In genomic region chr9:32589083-32589713, GRCh38 we compare ENCODE assay signal across 8 cellular contexts. TPM values are rescaled to one million over a fixed set of nuclear protein-coding genes. Genes with fewer than 3 reads are reported as not detected.
DNase-seq lines count a peak whose midpoint lies in the region; ATAC-seq and TF ChIP-seq lines count a peak whose summit lies in the region.

No MANE protein-coding gene starts in this region.

- TF ChIP-seq EP300 in SK-N-SH (IDR thresholded peaks at IDR 0.05; ENCODE audit: borderline replicate concordance in 1 of 2, low read depth in 1 of 2, low read length in 1 of 2): no peak

- no peaks in the 10 kb centered on the region for H3F3A ChIP-seq in SK-N-SH (replicated peaks; ENCODE audit: insufficient read depth)

- peak; percentile 83 for TF ChIP-seq RAD21 in SK-N-SH (IDR thresholded peaks at IDR 0.05; ENCODE audit: low read length)

- DNase-seq in AG10803 (ENCODE audit: low read depth): peak; percentile 58
- DNase-seq in Jurkat, Clone E6-1 (ENCODE audit: low read depth, low spot score): peak; percentile 49
- peak; percentile 58 for DNase-seq in SK-N-SH
- peak; percentile 24 to 62 for DNase-seq in foreskin fibroblast
- peak; percentile 42 for DNase-seq in stromal cell of bone marrow (ENCODE audit: low read depth)
- DNase-seq in tibial artery: no peak

- intact Hi-C loops in tibial artery (cut with DNase I; ENCODE audit: low total_unique reads): loop anchor here (10.0 kb wide), 1 partner anchor 376 kb away; no protein-coding TSS in a partner anchor

- H3K9me2 ChIP-seq in SK-N-SH: no peaks in the 10 kb centered on the region

- H4K20me1 ChIP-seq in SK-N-SH (ENCODE audit: insufficient read depth): no peaks in the 10 kb centered on the region

- no peak overlapping the region for H2AFZ ChIP-seq in SK-N-SH (ENCODE audit: low read depth)

- H3K4me3 ChIP-seq in AG10803 (ENCODE audit: low read length): no peak overlapping the region
- H3K4me3 ChIP-seq in Jurkat, Clone E6-1 (ENCODE audit: low read length): no peak overlapping the region
- no peak overlapping the region for H3K4me3 ChIP-seq in SK-N-SH (ENCODE audit: low read depth in 2 of 2, low read length in 1 of 2)
- no peak overlapping the region for H3K4me3 ChIP-seq in foreskin fibroblast (ENCODE audit: low read depth in 1 of 2, low read length in 2 of 2)
- H3K4me3 ChIP-seq in tibial artery: no peak overlapping the region

- no peak overlapping the region for H3K27ac ChIP-seq in SK-N-SH (ENCODE audit: low read depth in 2 of 2, low read length in 1 of 2)
- H3K27ac ChIP-seq in tibial artery: no peak overlapping the region

- H3K27me3 ChIP-seq in SK-N-SH (ENCODE audit: insufficient read depth): no peaks in the 10 kb centered on the region
- H3K27me3 ChIP-seq in tibial artery: peaks cover 0 to 8% of the 10 kb centered on the region in 2 donors

- no peak overlapping the region for H3K4me2 ChIP-seq in SK-N-SH

- H3K4me1 ChIP-seq in SK-N-SH (ENCODE audit: control insufficient read depth in 1 of 2, insufficient read depth in 2 of 2, low read depth in 1 of 2, low read length in 1 of 2) (peaks cover 0 to 3% of the 10 kb centered on the region in 2 experiments; a peak in 1 of 4 replicates), tibial artery (no peaks in the 10 kb centered on the region)

- TF ChIP-seq CTCF in AG10803 (conservative IDR thresholded peaks at IDR 0.05; ENCODE audit: low read length) (peak; percentile 71), SK-N-SH (IDR thresholded peaks at IDR 0.05) (peak; percentile 65), foreskin fibroblast (IDR thresholded peaks at IDR 0.05; ENCODE audit: low read depth, low read length) (peak; percentile 51), tibial artery (IDR thresholded peaks at IDR 0.05) (no peak)

- peak; percentile 86 for ATAC-seq in GM18867 (IDR thresholded peaks at IDR 0.05; ENCODE audit: unreplicated experiment)
- no peak for ATAC-seq in GM19035 (IDR thresholded peaks at IDR 0.05; ENCODE audit: unreplicated experiment)

- 39% methylated on average over 6 of the region's 6 CpGs for WGBS in SK-N-SH (ENCODE audit: low lambda C conversion rate)

- no peaks in the 10 kb centered on the region for H3K79me2 ChIP-seq in SK-N-SH (ENCODE audit: insufficient read depth)

- no peaks in the 10 kb centered on the region for H3K36me3 ChIP-seq in SK-N-SH (replicated peaks in 1 of 2; ENCODE audit: control insufficient read depth in 1 of 2, insufficient read depth in 2 of 2, low read length in 1 of 2)
- H3K36me3 ChIP-seq in tibial artery: no peaks in the 10 kb centered on the region

- no peak overlapping the region for H3K9ac ChIP-seq in SK-N-SH

- CTCF ChIA-PET in SK-N-SH (lab: Yijun Ruan, JAX): interaction anchor here (0.5 to 20.6 kb wide), 35 partner anchors 8 to 437 kb away, joined by 3 to 620 read pairs (median 4); partner anchors contain the start of genes NDUFB6, RIGI, TAF1L and TMEM215

- POLR2A ChIA-PET in SK-N-SH (lab: Yijun Ruan, JAX): no interaction called here

- H3K9me3 ChIP-seq in SK-N-SH (no peaks in the 10 kb centered on the region), tibial artery (no peaks in the 10 kb centered on the region)

TF ChIP-seq in SK-N-SH, 30 proteins besides CTCF, POLR2A, EP300 and RAD21:
- TF ChIP-seq ELF1 (IDR thresholded peaks at IDR 0.05) (0 out of 2 replicates have a peak, but pooled peaks have one; percentile 16), POLR2AphosphoS5 (IDR thresholded peaks at IDR 0.05; ENCODE audit: low read depth, low read length) (no peak), SMC3 (IDR thresholded peaks at IDR 0.05; ENCODE audit: low read depth, low read length) (peak; percentile 72), TCF12 (IDR thresholded peaks at IDR 0.05) (no peak), FOXM1 (IDR thresholded peaks at IDR 0.05; ENCODE audit: low read depth) (no peak), NFIC (IDR thresholded peaks at IDR 0.05; ENCODE audit: borderline replicate concordance) (no peak)

RNA-seq across cellular contexts. Expression of gene NDUFB6, which starts 16.2 kb away (rescaled TPM):
- 164 TPM for polyA plus RNA-seq in Jurkat, Clone E6-1 (2012; ENCODE audit: insufficient read depth, insufficient read length)
- 78.0 and 96.2 TPM in 2 replicates for polyA plus RNA-seq in SK-N-SH (2012; rRNA removed)
- polyA plus RNA-seq in SK-N-SH (2012; cell fraction: cytosol; rRNA removed): 105 and 117 TPM in 2 replicates
- polyA plus RNA-seq in SK-N-SH (2012; cell fraction: nucleus; rRNA removed): 33.3 and 42.6 TPM in 2 replicates

RNA-seq across cellular contexts. Expression of gene TOPORS, which starts 36.8 kb away (rescaled TPM):
- polyA plus RNA-seq in Jurkat, Clone E6-1 (2012; ENCODE audit: insufficient read depth, insufficient read length): 18.0 TPM
- 4.9 and 6.1 TPM in 2 replicates for polyA plus RNA-seq in SK-N-SH (2012; rRNA removed)
- 8.2 and 9.0 TPM in 2 replicates for polyA plus RNA-seq in SK-N-SH (2012; cell fraction: cytosol; rRNA removed)
- 2.6 and 7.6 TPM in 2 replicates for polyA plus RNA-seq in SK-N-SH (2012; cell fraction: nucleus; rRNA removed)

RNA-seq across cellular contexts. Expression of gene SMIM27, which starts 37.1 kb away (rescaled TPM):
- polyA plus RNA-seq in Jurkat, Clone E6-1 (2012; ENCODE audit: insufficient read depth, insufficient read length): 32.3 TPM
- polyA plus RNA-seq in SK-N-SH (2012; rRNA removed): 5.9 and 6.0 TPM in 2 replicates
- polyA plus RNA-seq in SK-N-SH (2012; cell fraction: cytosol; rRNA removed): 6.4 and 6.8 TPM in 2 replicates
- 3.0 and 3.2 TPM in 2 replicates for polyA plus RNA-seq in SK-N-SH (2012; cell fraction: nucleus; rRNA removed)

RNA-seq across cellular contexts. Expression of gene TAF1L, which starts 46.3 kb away (rescaled TPM):
- not detected for polyA plus RNA-seq in Jurkat, Clone E6-1 (2012; ENCODE audit: insufficient read depth, insufficient read length)
- polyA plus RNA-seq in SK-N-SH (2012; rRNA removed): 0.02 TPM in 1 of 2 replicates, not detected in the other
- polyA plus RNA-seq in SK-N-SH (2012; cell fraction: cytosol; rRNA removed): 0.01 and 0.03 TPM in 2 replicates
- 0.01 and 0.06 TPM in 2 replicates for polyA plus RNA-seq in SK-N-SH (2012; cell fraction: nucleus; rRNA removed)

Comparison
In these comparisons a context has a peak if more than half of its experiments do, and no peak if none do; other contexts are left out.
1. DNase-seq: peak in AG10803 (single experiment), Jurkat, Clone E6-1 (single experiment), SK-N-SH (single experiment), foreskin fibroblast (2 of 2) and stromal cell of bone marrow (single experiment); none in tibial artery (0 of 2).
2. CTCF ChIP-seq: peak in AG10803 (single experiment), SK-N-SH (single experiment) and foreskin fibroblast (single experiment); none in tibial artery (0 of 2).